In the genomic region with DNA sequence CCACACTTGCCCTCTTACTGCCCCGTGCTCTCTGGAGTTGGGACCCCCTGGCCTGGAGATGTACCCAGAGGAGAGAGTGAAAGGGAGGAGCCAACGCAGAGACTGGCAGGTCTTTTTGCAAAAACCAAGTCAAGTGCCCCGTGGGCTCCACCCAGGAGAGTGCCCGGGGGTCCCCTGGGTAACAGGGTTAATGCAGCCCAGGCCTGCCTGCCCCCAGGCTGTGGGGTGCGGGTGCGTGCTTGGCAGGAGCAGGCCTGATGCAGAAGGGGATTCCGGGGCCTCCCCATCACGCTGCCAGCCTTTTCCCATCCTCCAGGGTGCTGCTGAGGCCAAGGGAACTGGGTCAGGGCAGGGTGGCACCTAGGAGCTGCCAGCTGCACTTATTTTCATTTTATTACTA, we compare ENCODE assay signal across 17 cellular contexts.
DNase-seq lines count a peak whose midpoint lies in the region; ATAC-seq and TF ChIP-seq lines count a peak whose summit lies in the region.
"Had no signal": no experiment of that assay in that cellular context is flagged by ENCODE, and none has a peak within 500 bp of the region (broad histone marks: within the 10 kb centered on the region; RNA-seq: fewer than 3 reads in every experiment).

No MANE protein-coding gene starts in this region.

- no peak for TF ChIP-seq POLR2A in esophagus muscularis mucosa (IDR thresholded peaks at IDR 0.05; ENCODE audit: low read depth)

- H3F3A ChIP-seq in PC-3 (ENCODE audit: low read length, unreplicated experiment): no peaks in the 10 kb centered on the region

- no TSS peak for BruUV-seq in PC-3 (replicated peaks; lab: Mats Ljungman, UMichigan)

- no peaks in the 10 kb centered on the region for H3K36me3 Mint-ChIP-seq in activated CD8-positive, alpha-beta memory T cell treated with anti-CD3 and anti-CD28 coated beads, Interleukin-2, amount 10 ng/mL, durations not matched to agents 7 days and 5 days
- H3K36me3 Mint-ChIP-seq in osteocyte (ENCODE audit: unreplicated experiment) (no peaks in the 10 kb centered on the region), type B pancreatic cell (no peaks in the 10 kb centered on the region)
- H3K36me3 Mint-ChIP-seq: CD14-positive monocyte; CD8-positive, alpha-beta T cell had no signal

- DNase-seq in activated CD8-positive, alpha-beta memory T cell treated with anti-CD3 and anti-CD28 coated beads for 24 hours: peak; percentile 32
- no peak for DNase-seq in activated CD8-positive, alpha-beta memory T cell treated with anti-CD3 and anti-CD28 coated beads, Interleukin-2, amount 10 ng/mL, durations not matched to agents 7 days and 5 days
- DNase-seq in PC-3 (no peak), esophagus muscularis mucosa (ENCODE audit: extremely low spot score) (peak; percentile 91), osteocyte (ENCODE audit: extremely low spot score, unreplicated experiment) (peak; percentile 82), type B pancreatic cell (ENCODE audit: extremely low spot score, unreplicated experiment) (no peak), NCI-H526 (lab: John Stamatoyannopoulos, UW) (no peak)
- DNase-seq: CD8-positive, alpha-beta T cell; COR-L47; DMS153; DMS79 treated with DMSO at 0.1 percent for 48 hours; EL; GM23248 had no signal

- TF ChIP-seq CTCF in PC-3 (conservative IDR thresholded peaks at IDR 0.05; ENCODE audit: low read depth, low read length): no peak
- TF ChIP-seq CTCF in esophagus muscularis mucosa (IDR thresholded peaks at IDR 0.05): no peak
- no peak for TF ChIP-seq CTCF in osteocyte (IDR thresholded peaks at IDR 0.05)
- no peak for TF ChIP-seq CTCF in type B pancreatic cell (conservative IDR thresholded peaks at IDR 0.05)

- H3K27ac ChIP-seq in PC-3 (ENCODE audit: low read length) (no peak overlapping the region), esophagus muscularis mucosa (replicated peaks in 1 of 4) (no peak overlapping the region)
- H3K27ac ChIP-seq: 22Rv1, GM23248 had no signal

- no peaks in the 10 kb centered on the region for H3K79me2 ChIP-seq in PC-3 (ENCODE audit: low read length)

- no peak overlapping the region for H3K4me3 Mint-ChIP-seq in activated CD8-positive, alpha-beta memory T cell treated with anti-CD3 and anti-CD28 coated beads, Interleukin-2, amount 10 ng/mL, durations not matched to agents 7 days and 5 days
- no peak overlapping the region for H3K4me3 Mint-ChIP-seq in osteocyte (ENCODE audit: unreplicated experiment)
- H3K4me3 Mint-ChIP-seq in type B pancreatic cell: no peak overlapping the region
- H3K4me3 Mint-ChIP-seq: CD14-positive monocyte; CD8-positive, alpha-beta T cell had no signal

- H3K9me3 ChIP-seq in PC-3 (ENCODE audit: low read length) (no peaks in the 10 kb centered on the region), esophagus muscularis mucosa (no peaks in the 10 kb centered on the region)

- H3K9ac ChIP-seq in PC-3 (ENCODE audit: low read length): no peak overlapping the region
- H3K9ac ChIP-seq: GM23248 had no signal

- no peaks in the 10 kb centered on the region for H4K20me1 ChIP-seq in PC-3 (ENCODE audit: low read length)

- no peak overlapping the region for H3K4me2 ChIP-seq in PC-3 (ENCODE audit: low read length)

- H3K9me3 Mint-ChIP-seq in activated CD8-positive, alpha-beta memory T cell treated with anti-CD3 and anti-CD28 coated beads, Interleukin-2, amount 10 ng/mL, durations not matched to agents 7 days and 5 days (ENCODE audit: low read depth): no peaks in the 10 kb centered on the region
- no peaks in the 10 kb centered on the region for H3K9me3 Mint-ChIP-seq in osteocyte (ENCODE audit: unreplicated experiment)
- no peaks in the 10 kb centered on the region for H3K9me3 Mint-ChIP-seq in type B pancreatic cell
- H3K9me3 Mint-ChIP-seq: CD14-positive monocyte; CD8-positive, alpha-beta T cell had no signal

- 71% methylated on average over 6 of the region's 8 CpGs for WGBS in esophagus muscularis mucosa

- POLR2A ChIA-PET in PC-3 (lab: Charles Lee; ENCODE audit: unreplicated experiment): no interaction called here

- no peak overlapping the region for H3K27ac Mint-ChIP-seq in activated CD8-positive, alpha-beta memory T cell treated with anti-CD3 and anti-CD28 coated beads, Interleukin-2, amount 10 ng/mL, durations not matched to agents 7 days and 5 days
- H3K27ac Mint-ChIP-seq in osteocyte (ENCODE audit: unreplicated experiment) (no peak overlapping the region), type B pancreatic cell (no peak overlapping the region)
- H3K27ac Mint-ChIP-seq: CD14-positive monocyte; CD8-positive, alpha-beta T cell had no signal

- H3K36me3 ChIP-seq in PC-3 (ENCODE audit: low read depth, low read length): no peaks in the 10 kb centered on the region
- H3K36me3 ChIP-seq in esophagus muscularis mucosa: no peaks in the 10 kb centered on the region

- no peak for ATAC-seq in activated CD8-positive, alpha-beta memory T cell treated with anti-CD3 and anti-CD28 coated beads, Interleukin-2, amount 10 ng/mL, durations not matched to agents 7 days and 5 days
- no peak for ATAC-seq in PC-3
- no peak for ATAC-seq in HG03039 (IDR thresholded peaks at IDR 0.05; ENCODE audit: unreplicated experiment)
- ATAC-seq: CD8-positive, alpha-beta T cell; HepG2 had no signal

- no peak for TF ChIP-seq EP300 in esophagus muscularis mucosa (IDR thresholded peaks at IDR 0.05)

- H2AFZ ChIP-seq in PC-3 (ENCODE audit: low read length): peak overlapping the region; percentile 45; the same call in 1 of the 2 replicates
- H2AFZ ChIP-seq: GM23248 had no signal

- H3K4me1 Mint-ChIP-seq in activated CD8-positive, alpha-beta memory T cell treated with anti-CD3 and anti-CD28 coated beads, Interleukin-2, amount 10 ng/mL, durations not matched to agents 7 days and 5 days: no peaks in the 10 kb centered on the region
- H3K4me1 Mint-ChIP-seq in osteocyte (ENCODE audit: unreplicated experiment): no peaks in the 10 kb centered on the region
- peaks cover 20% of the 10 kb centered on the region for H3K4me1 Mint-ChIP-seq in type B pancreatic cell (ENCODE audit: unreplicated experiment)
- H3K4me1 Mint-ChIP-seq: CD14-positive monocyte had no signal

- H3K4me1 ChIP-seq in PC-3 (ENCODE audit: insufficient read depth, low read length) (peaks cover 15% of the 10 kb centered on the region), esophagus muscularis mucosa (peaks cover 0 to 17% (median 11%) of the 10 kb centered on the region in 4 donors)

- H3K9me2 ChIP-seq in PC-3 (replicated peaks; ENCODE audit: low read length): no peaks in the 10 kb centered on the region

- CTCF ChIA-PET in activated CD8-positive, alpha-beta memory T cell treated with anti-CD3 and anti-CD28 coated beads, Interleukin-2, amount 10 ng/mL, durations not matched to agents 7 days and 5 days (lab: Charles Lee): no interaction called here
- CTCF ChIA-PET in PC-3 (lab: Charles Lee): no interaction called here

- H3K4me3 ChIP-seq in PC-3 (ENCODE audit: low read length) (no peak overlapping the region), esophagus muscularis mucosa (no peak overlapping the region)
- H3K4me3 ChIP-seq: GM23248 had no signal

- H3K27me3 ChIP-seq in PC-3 (ENCODE audit: low read length) (no peaks in the 10 kb centered on the region), esophagus muscularis mucosa (peaks cover 0 to 50% (median 2%) of the 10 kb centered on the region in 4 donors)

- H3K27me3 Mint-ChIP-seq in activated CD8-positive, alpha-beta memory T cell treated with anti-CD3 and anti-CD28 coated beads, Interleukin-2, amount 10 ng/mL, durations not matched to agents 7 days and 5 days: peaks cover 9% of the 10 kb centered on the region
- no peaks in the 10 kb centered on the region for H3K27me3 Mint-ChIP-seq in osteocyte (ENCODE audit: unreplicated experiment)
- peaks cover 8% of the 10 kb centered on the region for H3K27me3 Mint-ChIP-seq in type B pancreatic cell

- intact Hi-C loops in PC-3 (cut with micrococcal nuclease): no loop called here
- intact Hi-C loops in esophagus muscularis mucosa (cut with DNase I): no loop called here

Comparison
In these comparisons a context has a peak if more than half of its experiments do, and no peak if none do; other contexts are left out.
1. DNase-seq: peak in activated CD8-positive, alpha-beta memory T cell treated with anti-CD3 and anti-CD28 coated beads for 24 hours (single experiment), esophagus muscularis mucosa (single experiment) and osteocyte (single experiment); none in activated CD8-positive, alpha-beta memory T cell treated with anti-CD3 and anti-CD28 coated beads, Interleukin-2, amount 10 ng/mL, durations not matched to agents 7 days and 5 days (single experiment), PC-3 (single experiment), type B pancreatic cell (single experiment) and NCI-H526 (0 of 2).